9 cellular contexts compared by ENCODE assay signal in the genomic region with DNA sequence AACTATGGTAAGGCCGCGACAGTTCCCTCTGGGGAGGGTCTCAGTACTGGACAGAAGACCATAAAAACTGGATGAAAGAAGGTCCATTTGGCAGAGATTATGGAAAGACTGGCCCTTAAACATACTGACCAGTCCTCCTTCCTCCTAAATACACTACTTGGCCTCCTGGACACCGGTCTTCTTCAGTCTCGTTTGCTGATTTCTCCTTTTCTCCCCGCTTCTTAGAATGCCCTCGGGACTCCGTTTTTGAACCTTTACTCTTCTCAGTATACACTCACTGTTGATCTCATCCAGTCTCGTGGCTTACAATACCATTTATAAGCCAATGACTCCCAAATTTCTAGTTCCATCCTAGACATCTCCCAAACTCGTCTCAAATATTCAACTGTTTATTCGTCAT. TPM values are rescaled to one million over a fixed set of nuclear protein-coding genes. Genes with fewer than 3 reads are reported as not detected.
A peak's percentile ranks its signal among the peaks of the same experiment; 100 is the strongest.
DNase-seq lines count a peak whose midpoint lies in the region; ATAC-seq and TF ChIP-seq lines count a peak whose summit lies in the region.
"Had no signal": no experiment of that assay in that cellular context is flagged by ENCODE, and none has a peak within 500 bp of the region (broad histone marks: within the 10 kb centered on the region; RNA-seq: fewer than 3 reads in every experiment).

No MANE protein-coding gene starts in this region.

- H3K9me3 ChIP-seq in breast epithelium: no peaks in the 10 kb centered on the region
- no peaks in the 10 kb centered on the region for H3K9me3 ChIP-seq in mesodermal cell (ENCODE audit: control insufficient read depth, low read length)

- no peak for TF ChIP-seq POLR2A in breast epithelium (IDR thresholded peaks at IDR 0.05)

- intact Hi-C loops in breast epithelium (cut with DNase I; ENCODE audit: low total_unique reads): no loop called here

- H3K27ac ChIP-seq in HL-60 (replicated peaks) (peak overlapping the region; percentile 72), breast epithelium (peak overlapping the region; percentile 92 to 93), mesodermal cell (ENCODE audit: low read depth, low read length, severe bottlenecking) (peak overlapping the region; percentile 57)

- H3K4me1 ChIP-seq in breast epithelium: no peaks in the 10 kb centered on the region
- peaks cover 7% of the 10 kb centered on the region for H3K4me1 ChIP-seq in mesodermal cell (ENCODE audit: control insufficient read depth, insufficient read depth, low read length, poor library complexity, severe bottlenecking)

- peak overlapping the region; percentile 90 for H3K4me3 ChIP-seq in AG04449 (ENCODE audit: low read depth, low read length)
- peak overlapping the region; percentile 90 for H3K4me3 ChIP-seq in HL-60 (replicated peaks; ENCODE audit: insufficient read depth, low read length)
- peak overlapping the region; percentile 68 to 88 (median 82) for H3K4me3 ChIP-seq in breast epithelium
- peak overlapping the region; percentile 89 for H3K4me3 ChIP-seq in mesodermal cell (ENCODE audit: extremely low read depth, insufficient read depth, low read length, poor library complexity, severe bottlenecking)

- no peaks in the 10 kb centered on the region for H3K27me3 ChIP-seq in HL-60 (ENCODE audit: insufficient read depth, poor library complexity, severe bottlenecking)
- H3K27me3 ChIP-seq in breast epithelium: no peaks in the 10 kb centered on the region

- WGBS in mesodermal cell (ENCODE audit: insufficient coverage in 2 of 2), 2 experiments: 85 to 89% methylated on average over 9 to 10 of the region's 10 CpGs

- DNase-seq in AG04449 (ENCODE audit: low read depth, low spot score) (no peak), HL-60 (ENCODE audit: low read depth in 1 of 2, low spot score in 1 of 2) (no peak), breast epithelium (ENCODE audit: low spot score in 2 of 2) (no peak), NCI-H187 (lab: John Stamatoyannopoulos, UW) (no peak), glomerular visceral epithelial cell (ENCODE audit: extremely low spot score) (no peak), SW 1271 (lab: John Stamatoyannopoulos, UW) (no peak)

- POLR2A ChIA-PET in AG04449 (lab: Yijun Ruan, JAX): no interaction called here

- no peaks in the 10 kb centered on the region for H3K36me3 ChIP-seq in breast epithelium
- peaks cover 33% of the 10 kb centered on the region for H3K36me3 ChIP-seq in mesodermal cell (ENCODE audit: control insufficient read depth, insufficient read depth, low read length)

- no peak for ATAC-seq in HG02798 (IDR thresholded peaks at IDR 0.05; ENCODE audit: poor library complexity, unreplicated experiment)

- no peak for TF ChIP-seq CTCF in AG04449 (IDR thresholded peaks at IDR 0.05; ENCODE audit: insufficient read depth, low read length, missing control alignments)
- no peak for TF ChIP-seq CTCF in HL-60 (IDR thresholded peaks at IDR 0.05; ENCODE audit: insufficient read depth, low read length)
- no peak for TF ChIP-seq CTCF in breast epithelium (IDR thresholded peaks at IDR 0.05)

- CTCF ChIA-PET in AG04449 (lab: Yijun Ruan, JAX): interaction anchor here (0.8 to 1.2 kb wide), 2 partner anchors 23 to 71 kb away, joined by 3 to 4 read pairs; no protein-coding TSS in a partner anchor

RNA-seq across cellular contexts. Expression of a gene that starts 0.7 kb away (rescaled TPM):
- total RNA-seq in breast epithelium: 10 to 100 TPM; 58.3 to 68.5 (median 66.9) TPM
- 109 TPM for polyA plus RNA-seq in mesodermal cell (2013, experiment 1 of 2)
- 101 TPM for polyA plus RNA-seq in mesodermal cell (2013, experiment 2 of 2)

RNA-seq across cellular contexts. Expression of a gene that starts 26.3 kb away (rescaled TPM):
- total RNA-seq in breast epithelium: 1 to 10 TPM; 5.6 to 9.7 (median 6.7) TPM
- polyA plus RNA-seq in mesodermal cell (2013, experiment 1 of 2): 16.7 TPM
- polyA plus RNA-seq in mesodermal cell (2013, experiment 2 of 2): 15.5 TPM

RNA-seq across cellular contexts. Expression of a gene that starts 41.2 kb away (rescaled TPM):
- under 1 TPM; 0.16 to 0.88 (median 0.33) TPM for total RNA-seq in breast epithelium
- polyA plus RNA-seq in mesodermal cell (2013, experiment 1 of 2): not detected
- not detected for polyA plus RNA-seq in mesodermal cell (2013, experiment 2 of 2)
- total RNA-seq: pulmonary artery endothelial cell had no signal

RNA-seq across cellular contexts. Expression of a gene that starts 42.7 kb away (rescaled TPM):
- not detected for total RNA-seq in breast epithelium
- polyA plus RNA-seq in mesodermal cell (2013, experiment 1 of 2): 1.3 TPM
- polyA plus RNA-seq in mesodermal cell (2013, experiment 2 of 2): 2.1 TPM
- total RNA-seq: pulmonary artery endothelial cell had no signal

RNA-seq across cellular contexts. Expression of a gene that starts 47.4 kb away (rescaled TPM):
- total RNA-seq in breast epithelium: not detected
- 3.8 TPM for polyA plus RNA-seq in mesodermal cell (2013, experiment 1 of 2)
- 2.0 TPM for polyA plus RNA-seq in mesodermal cell (2013, experiment 2 of 2)
- total RNA-seq: pulmonary artery endothelial cell had no signal
